17 cellular contexts compared by ENCODE assay signal in the genomic region with DNA sequence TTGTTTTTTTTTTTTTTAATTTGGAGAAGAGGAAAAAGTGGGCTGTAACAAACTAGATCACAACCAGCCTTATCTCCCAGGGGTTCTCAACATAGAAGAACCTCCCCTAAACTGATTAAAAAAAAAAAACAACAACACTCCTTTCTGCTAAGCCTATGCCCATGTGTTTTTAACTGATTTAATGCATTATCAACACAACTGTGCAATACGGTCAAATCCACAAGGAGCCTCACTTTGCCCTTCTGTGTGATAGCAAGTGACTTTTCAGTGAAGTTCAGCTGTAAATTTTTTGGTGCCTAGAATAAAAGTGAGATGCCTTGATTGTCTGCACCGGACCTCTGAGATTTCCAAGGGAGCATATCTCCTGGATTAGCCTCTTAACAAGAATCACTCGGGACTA. TPM values are rescaled to one million over a fixed set of nuclear protein-coding genes. Genes with fewer than 3 reads are reported as not detected.
DNase-seq lines count a peak whose midpoint lies in the region; ATAC-seq and TF ChIP-seq lines count a peak whose summit lies in the region.
"Had no signal": no experiment of that assay in that cellular context is flagged by ENCODE, and none has a peak within 500 bp of the region (broad histone marks: within the 10 kb centered on the region; RNA-seq: fewer than 3 reads in every experiment).

No MANE protein-coding gene starts in this region.

- CTCF ChIA-PET in activated CD4-positive, alpha-beta memory T cell treated with anti-CD3 and anti-CD28 coated beads, Interleukin-2, amount 10 ng/mL, durations not matched to agents 7 days and 5 days (lab: Charles Lee), result no interaction called here

- H3K9me3 Mint-ChIP-seq in IgD-negative memory B cell, result no peaks in the 10 kb centered on the region
- H3K9me3 Mint-ChIP-seq in activated CD4-positive, alpha-beta memory T cell treated with anti-CD3 and anti-CD28 coated beads, Interleukin-2, amount 10 ng/mL, durations not matched to agents 7 days and 5 days, result no peaks in the 10 kb centered on the region
- H3K9me3 Mint-ChIP-seq: activated CD8-positive, alpha-beta T cell treated with anti-CD3 and anti-CD28 coated beads for 36 hours; stimulated activated naive CD8-positive, alpha-beta T cell treated with anti-CD3 and anti-CD28 coated beads, Interleukin-15, amount 100 ng/mL, for 72 hours had no signal

- WGBS in esophagus, 2 donors, result 32 to 46% methylated on average over 3 of the region's 3 CpGs

- peak overlapping the region; percentile 22; the same call in 1 of the 2 replicates for H3K27ac ChIP-seq in DOHH2 (ENCODE audit: low read depth, low read length)
- peak overlapping the region; percentile 35 to 82 for H3K27ac ChIP-seq in esophagus (ENCODE audit: low read depth in 2 of 2, low read length in 1 of 2)
- H3K27ac ChIP-seq in rectal smooth muscle tissue (ENCODE audit: low read depth, low read length), result peak overlapping the region; percentile 98
- H3K27ac ChIP-seq: neutrophil had no signal

- H3K4me2 ChIP-seq in DOHH2 (ENCODE audit: low read length), result peak overlapping the region; percentile 58

- H3K9me3 ChIP-seq in DOHH2 (ENCODE audit: control insufficient read depth, insufficient read depth, low read length), result no peaks in the 10 kb centered on the region
- H3K9me3 ChIP-seq in esophagus (ENCODE audit: control insufficient read depth in 2 of 2, insufficient read depth in 1 of 2, low read depth in 1 of 2, low read length in 1 of 2), result no peaks in the 10 kb centered on the region
- H3K9me3 ChIP-seq: MG63, neutrophil had no signal

- H3K79me2 ChIP-seq in DOHH2 (ENCODE audit: control insufficient read depth, low read length), result no peaks in the 10 kb centered on the region

- no peak for TF ChIP-seq CTCF in DOHH2 (IDR thresholded peaks at IDR 0.05; ENCODE audit: low read depth, low read length, poor library complexity, severe bottlenecking)

- peaks cover 16 to 22% (median 19%) of the 10 kb centered on the region in 3 donors for H3K4me1 Mint-ChIP-seq in IgD-negative memory B cell
- peaks cover 8% of the 10 kb centered on the region for H3K4me1 Mint-ChIP-seq in activated CD4-positive, alpha-beta memory T cell treated with anti-CD3 and anti-CD28 coated beads, Interleukin-2, amount 10 ng/mL, durations not matched to agents 7 days and 5 days

- H3F3A ChIP-seq in DOHH2 (ENCODE audit: control insufficient read depth, insufficient read depth), result peaks cover 13% of the 10 kb centered on the region

- no peak for DNase-seq in A172 (ENCODE audit: low spot score)
- no peak for DNase-seq in glomerular visceral epithelial cell (ENCODE audit: extremely low spot score)
- no peak for DNase-seq in activated CD4-positive, alpha-beta memory T cell treated with anti-CD3 and anti-CD28 coated beads, Interleukin-2, amount 10 ng/mL, durations not matched to agents 7 days and 5 days
- DNase-seq: activated CD8-positive, alpha-beta T cell treated with anti-CD3 and anti-CD28 coated beads for 36 hours; cortex of kidney; DMS153; MG63; NCI-H2029 treated with DMSO at 0.1 percent for 48 hours; small intestine; stimulated activated naive CD8-positive, alpha-beta T cell treated with anti-CD3 and anti-CD28 coated beads, Interleukin-15, amount 100 ng/mL, for 72 hours; T1000 had no signal

- no peak overlapping the region for H3K27ac Mint-ChIP-seq in IgD-negative memory B cell
- no peak overlapping the region for H3K27ac Mint-ChIP-seq in activated CD4-positive, alpha-beta memory T cell treated with anti-CD3 and anti-CD28 coated beads, Interleukin-2, amount 10 ng/mL, durations not matched to agents 7 days and 5 days
- H3K27ac Mint-ChIP-seq: activated CD8-positive, alpha-beta T cell treated with anti-CD3 and anti-CD28 coated beads for 36 hours; stimulated activated naive CD8-positive, alpha-beta T cell treated with anti-CD3 and anti-CD28 coated beads, Interleukin-15, amount 100 ng/mL, for 72 hours had no signal

- no peak for ATAC-seq in GM18861 (IDR thresholded peaks at IDR 0.05; ENCODE audit: unreplicated experiment)
- ATAC-seq: activated CD8-positive, alpha-beta T cell treated with anti-CD3 and anti-CD28 coated beads for 36 hours had no signal

- no peaks in the 10 kb centered on the region for H3K36me3 ChIP-seq in DOHH2 (ENCODE audit: control insufficient read depth, low read length)
- H3K36me3 ChIP-seq in esophagus (ENCODE audit: control insufficient read depth in 2 of 2, insufficient read depth in 2 of 2, low read length in 1 of 2), result no peaks in the 10 kb centered on the region
- H3K36me3 ChIP-seq in rectal smooth muscle tissue (ENCODE audit: control insufficient read depth, insufficient read depth, low read length), result peaks cover 10% of the 10 kb centered on the region
- H3K36me3 ChIP-seq: MG63, neutrophil had no signal

- no peaks in the 10 kb centered on the region for H3K36me3 Mint-ChIP-seq in IgD-negative memory B cell
- H3K36me3 Mint-ChIP-seq in activated CD4-positive, alpha-beta memory T cell treated with anti-CD3 and anti-CD28 coated beads, Interleukin-2, amount 10 ng/mL, durations not matched to agents 7 days and 5 days (ENCODE audit: low read depth), result no peaks in the 10 kb centered on the region

- H3K9ac ChIP-seq in rectal smooth muscle tissue (ENCODE audit: low read length), result peak overlapping the region; percentile 91

- peak overlapping the region in 3 of 4 donors; percentile 74 to 89 (median 87) for H3K4me3 Mint-ChIP-seq in IgD-negative memory B cell
- no peak overlapping the region for H3K4me3 Mint-ChIP-seq in activated CD4-positive, alpha-beta memory T cell treated with anti-CD3 and anti-CD28 coated beads, Interleukin-2, amount 10 ng/mL, durations not matched to agents 7 days and 5 days
- H3K4me3 Mint-ChIP-seq: activated CD8-positive, alpha-beta T cell treated with anti-CD3 and anti-CD28 coated beads for 36 hours had no signal

- H3K27me3 ChIP-seq in DOHH2 (ENCODE audit: control insufficient read depth, low read length), result peaks cover 38% of the 10 kb centered on the region
- peaks cover 0 to 10% of the 10 kb centered on the region in 2 donors for H3K27me3 ChIP-seq in esophagus (ENCODE audit: control insufficient read depth in 1 of 2, insufficient read depth in 2 of 2, low read length in 2 of 2)
- H3K27me3 ChIP-seq in rectal smooth muscle tissue (ENCODE audit: control insufficient read depth, insufficient read depth, low read length), result no peaks in the 10 kb centered on the region

- no peaks in the 10 kb centered on the region for H4K20me1 ChIP-seq in DOHH2 (ENCODE audit: control insufficient read depth, insufficient read depth, low read depth, low read length)

- H3K4me1 ChIP-seq in DOHH2 (ENCODE audit: control insufficient read depth, low read length) (peaks cover 35% of the 10 kb centered on the region), esophagus (ENCODE audit: control insufficient read depth in 2 of 2, insufficient read depth in 2 of 2, low read length in 1 of 2) (peaks cover 0 to 3% of the 10 kb centered on the region in 2 donors), rectal smooth muscle tissue (ENCODE audit: control insufficient read depth, insufficient read depth, low read length) (peaks cover 8% of the 10 kb centered on the region)

- H3K27me3 Mint-ChIP-seq in IgD-negative memory B cell, result peaks cover 15% of the 10 kb centered on the region
- H3K27me3 Mint-ChIP-seq in activated CD4-positive, alpha-beta memory T cell treated with anti-CD3 and anti-CD28 coated beads, Interleukin-2, amount 10 ng/mL, durations not matched to agents 7 days and 5 days, result peaks cover 44% of the 10 kb centered on the region

- POLR2A ChIA-PET in activated CD4-positive, alpha-beta memory T cell treated with anti-CD3 and anti-CD28 coated beads, Interleukin-2, amount 10 ng/mL, durations not matched to agents 7 days and 5 days (lab: Charles Lee), result no interaction called here

- H3K4me3 ChIP-seq in DOHH2 (ENCODE audit: low read length) (peak overlapping the region; percentile 49), esophagus (ENCODE audit: low read depth in 1 of 2, low read length in 2 of 2) (peak overlapping the region; percentile 22 to 41), rectal smooth muscle tissue (ENCODE audit: low read length) (peak overlapping the region; percentile 65)
- H3K4me3 ChIP-seq: MG63 had no signal

- H3K9me2 ChIP-seq in DOHH2 (replicated peaks; ENCODE audit: control insufficient read depth, low read length), result no peaks in the 10 kb centered on the region

RNA-seq across cellular contexts. Expression of gene MYH11, which starts 0.6 kb away (rescaled TPM):
- polyA plus RNA-seq in IgD-negative memory B cell, result 3.9 TPM
- polyA plus RNA-seq in esophagus, result 100 to 1,000 TPM; 120 to 421 TPM
- total RNA-seq in A172 (2014; rRNA removed; shearing (Covaris generic)), result not detected in 2 replicates
- under 1 TPM; 0.08 to 0.10 TPM for total RNA-seq in activated CD4-positive, alpha-beta memory T cell treated with anti-CD3 and anti-CD28 coated beads, Interleukin-2, amount 10 ng/mL, durations not matched to agents 7 days and 5 days
- total RNA-seq: activated CD8-positive, alpha-beta T cell treated with anti-CD3 and anti-CD28 coated beads for 36 hours had no signal

RNA-seq across cellular contexts. Expression of gene CEP20, which starts 32.2 kb away (rescaled TPM):
- polyA plus RNA-seq in IgD-negative memory B cell (28.1 TPM), esophagus (10 to 100 TPM; 17.6 to 25.6 TPM)
- 130 and 138 TPM in 2 replicates for total RNA-seq in A172 (2014; rRNA removed; shearing (Covaris generic))
- total RNA-seq in activated CD4-positive, alpha-beta memory T cell treated with anti-CD3 and anti-CD28 coated beads, Interleukin-2, amount 10 ng/mL, durations not matched to agents 7 days and 5 days, result 10 to 100 TPM; 49.7 to 56.1 TPM

Comparison
In these comparisons a context has a peak if more than half of its experiments do, and no peak if none do; other contexts are left out.
1. H3K27ac ChIP-seq: peak in every context shown above with its lines; median percentile 98 in rectal smooth muscle tissue; 58 in esophagus; 22 in DOHH2.